Comparison of ENCODE assay signal across 37 cellular contexts in genomic region chr16:22413819-22414218, GRCh38.
"Had no signal": no experiment of that assay in that cellular context is flagged by ENCODE, and none has a peak within 500 bp of the region (broad histone marks: within the 10 kb centered on the region; RNA-seq: fewer than 3 reads in every experiment).

No MANE protein-coding gene starts in this region.

- H3K4me1 Mint-ChIP-seq: activated naive CD4-positive, alpha-beta T cell treated with anti-CD3 and anti-CD28 coated beads, Interleukin-2, amount 10 ng/mL, durations not matched to agents 7 days and 5 days; activated naive CD4-positive, alpha-beta T cell treated with anti-CD3 and anti-CD28 coated beads, Interleukin-2, amount 50 U/mL, for 24 hours; activated naive CD8-positive, alpha-beta T cell treated with anti-CD3 and anti-CD28 coated beads for 36 hours; activated naive CD8-positive, alpha-beta T cell treated with anti-CD3 and anti-CD28 coated beads, Interleukin-2, amount 10 ng/mL, durations not matched to agents 7 days and 5 days; activated naive CD8-positive, alpha-beta T cell treated with anti-CD3 and anti-CD28 coated beads, Interleukin-2, amount 50 U/mL, for 24 hours; activated T-helper 17 cell treated with anti-CD3 and anti-CD28 coated beads, Interleukin-2, amount 50 U/mL, for 72 hours; brain had no signal

- H3K4me3 Mint-ChIP-seq: activated naive CD4-positive, alpha-beta T cell treated with anti-CD3 and anti-CD28 coated beads for 36 hours; activated naive CD4-positive, alpha-beta T cell treated with anti-CD3 and anti-CD28 coated beads, Interleukin-2, amount 10 ng/mL, durations not matched to agents 7 days and 5 days; activated naive CD4-positive, alpha-beta T cell treated with anti-CD3 and anti-CD28 coated beads, Interleukin-2, amount 50 U/mL, for 24 hours; activated naive CD8-positive, alpha-beta T cell; activated naive CD8-positive, alpha-beta T cell treated with anti-CD3 and anti-CD28 coated beads for 36 hours; activated naive CD8-positive, alpha-beta T cell treated with anti-CD3 and anti-CD28 coated beads, Interleukin-2, amount 10 ng/mL, durations not matched to agents 7 days and 5 days; activated naive CD8-positive, alpha-beta T cell treated with anti-CD3 and anti-CD28 coated beads, Interleukin-2, amount 50 U/mL, for 24 hours; activated T-cell treated with anti-CD3 and anti-CD28 coated beads, Interleukin-2, amount 50 U/mL, for 24 hours; activated T-cell treated with anti-CD3 and anti-CD28 coated beads, Interleukin-2, amount 50 U/mL, for 4 hours; activated T-cell treated with anti-CD3 and anti-CD28 coated beads, Interleukin-2, amount 50 U/mL, for 72 hours; activated T-helper 1 cell treated with anti-CD3 and anti-CD28 coated beads, Interleukin-12 subunit alpha, Interleukin-12 subunit beta, Interleukin-2, Interleukin-4 antibody, amounts not matched to agents 30 ng/mL and 10 ng/mL and 1 ng/mL, durations not matched to agents 14 hours and 24 hours and 36 hours; activated T-helper 17 cell treated with anti-CD3 and anti-CD28 coated beads, Interleukin-2, amount 50 U/mL, for 72 hours; brain; central memory CD8-positive, alpha-beta T cell had no signal

- ATAC-seq: activated naive CD4-positive, alpha-beta T cell treated with anti-CD3 and anti-CD28 coated beads, Interleukin-2, amount 50 U/mL, for 72 hours; activated naive CD8-positive, alpha-beta T cell treated with anti-CD3 and anti-CD28 coated beads, Interleukin-2, amount 50 U/mL, for 24 hours; activated T-cell treated with anti-CD3 and anti-CD28 coated beads, Interleukin-2, amount 50 U/mL, for 4 hours; activated T-cell treated with anti-CD3 and anti-CD28 coated beads, Interleukin-2, amount 50 U/mL, for 72 hours; activated T-helper 17 cell treated with anti-CD3 and anti-CD28 coated beads, Interleukin-2, amount 50 U/mL, for 72 hours; body of pancreas had no signal

- H3K4me3 ChIP-seq: adrenal gland, ascending aorta, body of pancreas, breast epithelium, cardiac muscle cell, colonic mucosa had no signal

- H3K36me3 ChIP-seq: adrenal gland, ascending aorta, brain microvascular endothelial cell, breast epithelium, cardiac muscle cell, colonic mucosa had no signal

- H3K4me1 ChIP-seq: adrenal gland, ascending aorta, body of pancreas, breast epithelium, colonic mucosa had no signal

- H3K36me3 Mint-ChIP-seq: activated naive CD4-positive, alpha-beta T cell treated with anti-CD3 and anti-CD28 coated beads, Interleukin-2, amount 50 U/mL, for 72 hours; activated naive CD8-positive, alpha-beta T cell treated with anti-CD3 and anti-CD28 coated beads for 36 hours had no signal

- H3K9me3 ChIP-seq: adrenal gland, ascending aorta, body of pancreas, breast epithelium, colonic mucosa had no signal

- H3K27me3 Mint-ChIP-seq: activated naive CD4-positive, alpha-beta T cell treated with anti-CD3 and anti-CD28 coated beads, Interleukin-2, amount 10 ng/mL, durations not matched to agents 7 days and 5 days; activated naive CD4-positive, alpha-beta T cell treated with anti-CD3 and anti-CD28 coated beads, Interleukin-2, amount 50 U/mL, for 24 hours; activated naive CD8-positive, alpha-beta T cell; activated naive CD8-positive, alpha-beta T cell treated with anti-CD3 and anti-CD28 coated beads for 36 hours; activated naive CD8-positive, alpha-beta T cell treated with anti-CD3 and anti-CD28 coated beads, Interleukin-2, amount 10 ng/mL, durations not matched to agents 7 days and 5 days; activated naive CD8-positive, alpha-beta T cell treated with anti-CD3 and anti-CD28 coated beads, Interleukin-2, amount 50 U/mL, for 24 hours; activated T-cell treated with anti-CD3 and anti-CD28 coated beads, Interleukin-2, amount 50 U/mL, for 24 hours; activated T-helper 17 cell treated with anti-CD3 and anti-CD28 coated beads, Interleukin-2, amount 50 U/mL, for 72 hours; brain; central memory CD8-positive, alpha-beta T cell had no signal

- H3K9me3 Mint-ChIP-seq: activated naive CD4-positive, alpha-beta T cell treated with anti-CD3 and anti-CD28 coated beads for 36 hours; activated naive CD4-positive, alpha-beta T cell treated with anti-CD3 and anti-CD28 coated beads, Interleukin-2, amount 10 ng/mL, durations not matched to agents 7 days and 5 days; activated naive CD4-positive, alpha-beta T cell treated with anti-CD3 and anti-CD28 coated beads, Interleukin-2, amount 50 U/mL, for 24 hours; activated naive CD4-positive, alpha-beta T cell treated with anti-CD3 and anti-CD28 coated beads, Interleukin-2, amount 50 U/mL, for 72 hours; activated naive CD8-positive, alpha-beta T cell treated with anti-CD3 and anti-CD28 coated beads for 36 hours; activated naive CD8-positive, alpha-beta T cell treated with anti-CD3 and anti-CD28 coated beads, Interleukin-2, amount 50 U/mL, for 24 hours; activated T-cell treated with anti-CD3 and anti-CD28 coated beads, Interleukin-2, amount 50 U/mL, for 24 hours; activated T-cell treated with anti-CD3 and anti-CD28 coated beads, Interleukin-2, amount 50 U/mL, for 4 hours; activated T-cell treated with anti-CD3 and anti-CD28 coated beads, Interleukin-2, amount 50 U/mL, for 72 hours; activated T-helper 1 cell treated with anti-CD3 and anti-CD28 coated beads, Interleukin-12 subunit alpha, Interleukin-12 subunit beta, Interleukin-2, Interleukin-4 antibody, amounts not matched to agents 30 ng/mL and 10 ng/mL and 1 ng/mL, durations not matched to agents 14 hours and 24 hours and 36 hours; activated T-helper 17 cell treated with anti-CD3 and anti-CD28 coated beads, Interleukin-2, amount 50 U/mL, for 72 hours; activated T-helper 2 cell treated with anti-CD3 and anti-CD28 coated beads, Interferon-gamma antibody, Interleukin-2, Interleukin-4, amounts not matched to agents 10 μg/mL and 5 μg/mL and 100 μg/mL, durations not matched to agents 14 hours and 24 hours and 36 hours; brain; central memory CD8-positive, alpha-beta T cell had no signal

- DNase-seq: activated effector memory CD4-positive, alpha-beta T cell treated with anti-CD3 and anti-CD28 coated beads, Interleukin-2, amount 50 U/mL, for 16 hours; activated effector memory CD4-positive, alpha-beta T cell treated with Interleukin-2 at 50 U/mL for 16 hours; activated gamma-delta T cell treated with Interleukin-2 at 50 U/mL for 16 hours; activated naive CD4-positive, alpha-beta T cell; activated naive CD4-positive, alpha-beta T cell treated with anti-CD3 and anti-CD28 coated beads for 36 hours; activated naive CD4-positive, alpha-beta T cell treated with anti-CD3 and anti-CD28 coated beads, Interleukin-2, amount 10 ng/mL, durations not matched to agents 7 days and 5 days; activated naive CD4-positive, alpha-beta T cell treated with anti-CD3 and anti-CD28 coated beads, Interleukin-2, amount 50 U/mL, for 16 hours; activated naive CD4-positive, alpha-beta T cell treated with Interleukin-2 at 50 U/mL for 16 hours; activated naive CD8-positive, alpha-beta T cell treated with anti-CD3 and anti-CD28 coated beads for 36 hours; activated naive CD8-positive, alpha-beta T cell treated with anti-CD3 and anti-CD28 coated beads, Interleukin-2, amount 10 ng/mL, durations not matched to agents 7 days and 5 days; activated naive CD8-positive, alpha-beta T cell treated with anti-CD3 and anti-CD28 coated beads, Interleukin-2, amount 50 U/mL, for 24 hours; activated T-cell treated with anti-CD3 and anti-CD28 coated beads, Interleukin-2, amount 50 U/mL, for 24 hours; activated T-cell treated with anti-CD3 and anti-CD28 coated beads, Interleukin-2, amount 50 U/mL, for 4 hours; activated T-cell treated with anti-CD3 and anti-CD28 coated beads, Interleukin-2, amount 50 U/mL, for 48 hours; activated T-cell treated with anti-CD3 and anti-CD28 coated beads, Interleukin-2, amount 50 U/mL, for 72 hours; adrenal gland; amniotic stem cell; amygdala; anterior cingulate cortex; aorta; body of pancreas; brain microvascular endothelial cell; caudate nucleus; central memory CD4-positive, alpha-beta T cell; cerebellar nuclear complex; colonic mucosa had no signal

- H3K27ac ChIP-seq: adrenal gland, ascending aorta, body of pancreas, brain microvascular endothelial cell, breast epithelium, cardiac muscle cell, colonic mucosa had no signal

- H3K27me3 ChIP-seq: adrenal gland, ascending aorta, body of pancreas, brain microvascular endothelial cell, breast epithelium, cardiac muscle cell, colonic mucosa had no signal

- H3K27ac Mint-ChIP-seq: activated naive CD4-positive, alpha-beta T cell treated with anti-CD3 and anti-CD28 coated beads for 36 hours; activated naive CD4-positive, alpha-beta T cell treated with anti-CD3 and anti-CD28 coated beads, Interleukin-2, amount 10 ng/mL, durations not matched to agents 7 days and 5 days; activated naive CD4-positive, alpha-beta T cell treated with anti-CD3 and anti-CD28 coated beads, Interleukin-2, amount 50 U/mL, for 24 hours; activated naive CD8-positive, alpha-beta T cell; activated naive CD8-positive, alpha-beta T cell treated with anti-CD3 and anti-CD28 coated beads for 36 hours; activated naive CD8-positive, alpha-beta T cell treated with anti-CD3 and anti-CD28 coated beads, Interleukin-2, amount 10 ng/mL, durations not matched to agents 7 days and 5 days; activated naive CD8-positive, alpha-beta T cell treated with anti-CD3 and anti-CD28 coated beads, Interleukin-2, amount 50 U/mL, for 24 hours; activated T-cell treated with anti-CD3 and anti-CD28 coated beads, Interleukin-2, amount 50 U/mL, for 24 hours; activated T-cell treated with anti-CD3 and anti-CD28 coated beads, Interleukin-2, amount 50 U/mL, for 72 hours; activated T-helper 1 cell treated with anti-CD3 and anti-CD28 coated beads, Interleukin-12 subunit alpha, Interleukin-12 subunit beta, Interleukin-2, Interleukin-4 antibody, amounts not matched to agents 30 ng/mL and 10 ng/mL and 1 ng/mL, durations not matched to agents 14 hours and 24 hours and 36 hours; activated T-helper 17 cell treated with anti-CD3 and anti-CD28 coated beads, Interleukin-2, amount 50 U/mL, for 72 hours; activated T-helper 2 cell treated with anti-CD3 and anti-CD28 coated beads, Interferon-gamma antibody, Interleukin-2, Interleukin-4, amounts not matched to agents 10 μg/mL and 5 μg/mL and 100 μg/mL, durations not matched to agents 14 hours and 24 hours and 36 hours; brain had no signal
